Comparison of ENCODE assay signal across 13 cellular contexts in the genomic region with DNA sequence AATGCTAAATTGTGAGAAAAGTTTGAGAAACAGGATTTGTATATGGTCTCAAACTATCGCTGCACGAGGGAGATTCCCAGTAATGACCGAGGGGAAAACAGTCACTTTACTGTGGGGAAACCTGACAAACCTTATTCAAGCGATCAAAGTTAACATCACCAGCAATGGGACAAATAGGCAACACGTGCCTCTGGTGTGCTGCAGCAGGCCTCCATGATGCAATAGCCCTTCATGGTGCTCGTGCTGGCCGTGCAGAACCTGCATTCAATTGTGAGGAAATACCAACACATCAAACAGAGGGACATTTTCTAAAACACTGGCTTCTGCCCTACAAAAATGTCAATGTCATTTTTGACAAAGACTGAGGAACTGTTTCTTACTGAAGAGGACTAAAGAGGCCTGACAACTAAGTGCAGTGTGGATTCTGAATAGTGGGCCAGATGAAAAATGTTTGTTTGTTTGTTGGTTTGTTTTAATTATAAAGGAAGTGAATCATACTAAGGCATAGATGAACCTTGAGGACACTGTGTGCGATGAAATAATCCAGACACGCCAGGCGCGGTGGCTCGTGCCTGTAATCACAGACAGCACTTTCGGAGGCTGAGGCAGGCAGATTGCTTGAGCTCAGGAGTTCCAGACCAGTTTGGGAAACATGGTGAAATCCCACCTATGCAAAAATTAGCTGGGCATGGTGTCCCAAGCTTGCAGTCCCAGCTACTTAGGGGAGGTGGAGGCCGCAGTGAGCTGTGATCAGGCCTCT.
"Had no signal": no experiment of that assay in that cellular context is flagged by ENCODE, and none has a peak within 500 bp of the region (broad histone marks: within the 10 kb centered on the region; RNA-seq: fewer than 3 reads in every experiment).

No MANE protein-coding gene starts in this region.

- H3K4me2 ChIP-seq: neural progenitor cell, smooth muscle cell had no signal

- H3K27me3 ChIP-seq: thyroid gland, uterus had no signal

- H3K36me3 Mint-ChIP-seq: activated naive CD8-positive, alpha-beta T cell treated with anti-CD3 and anti-CD28 coated beads, Interleukin-2, amount 10 ng/mL, durations not matched to agents 7 days and 5 days had no signal

- H3K9me3 ChIP-seq: left lung, thyroid gland, uterus had no signal

- ATAC-seq: foreskin keratinocyte, left lung had no signal

- H3K27ac ChIP-seq: foreskin keratinocyte, left lung, neural progenitor cell, thyroid gland, uterus had no signal

- FAIRE-seq: bronchial epithelial cell, endothelial cell of umbilical vein had no signal

- DNase-seq: activated CD4-positive, alpha-beta T cell treated with anti-CD3 and anti-CD28 coated beads, Interleukin-2, amount 50 U/mL, for 4 hours; activated naive CD8-positive, alpha-beta T cell treated with anti-CD3 and anti-CD28 coated beads, Interleukin-2, amount 10 ng/mL, durations not matched to agents 7 days and 5 days; aorta; foreskin keratinocyte; left lung; midbrain; retina; thyroid gland; uterus had no signal

- H3K4me3 ChIP-seq: left lung, neural progenitor cell, smooth muscle cell, thyroid gland, uterus had no signal

- H2AFZ ChIP-seq: neural progenitor cell had no signal

- H3K4me1 ChIP-seq: foreskin keratinocyte had no signal

- H3K4me3 Mint-ChIP-seq: activated naive CD8-positive, alpha-beta T cell treated with anti-CD3 and anti-CD28 coated beads, Interleukin-2, amount 10 ng/mL, durations not matched to agents 7 days and 5 days; neural progenitor cell had no signal

- H3K27ac Mint-ChIP-seq: activated naive CD8-positive, alpha-beta T cell treated with anti-CD3 and anti-CD28 coated beads, Interleukin-2, amount 10 ng/mL, durations not matched to agents 7 days and 5 days had no signal

- H3K9ac ChIP-seq: neural progenitor cell had no signal

- H3K9me3 Mint-ChIP-seq: activated naive CD8-positive, alpha-beta T cell treated with anti-CD3 and anti-CD28 coated beads, Interleukin-2, amount 10 ng/mL, durations not matched to agents 7 days and 5 days had no signal

- H3K36me3 ChIP-seq: left lung, neural progenitor cell, thyroid gland, uterus had no signal
